ENCODE assay signal across 9 cellular contexts in the genomic region with DNA sequence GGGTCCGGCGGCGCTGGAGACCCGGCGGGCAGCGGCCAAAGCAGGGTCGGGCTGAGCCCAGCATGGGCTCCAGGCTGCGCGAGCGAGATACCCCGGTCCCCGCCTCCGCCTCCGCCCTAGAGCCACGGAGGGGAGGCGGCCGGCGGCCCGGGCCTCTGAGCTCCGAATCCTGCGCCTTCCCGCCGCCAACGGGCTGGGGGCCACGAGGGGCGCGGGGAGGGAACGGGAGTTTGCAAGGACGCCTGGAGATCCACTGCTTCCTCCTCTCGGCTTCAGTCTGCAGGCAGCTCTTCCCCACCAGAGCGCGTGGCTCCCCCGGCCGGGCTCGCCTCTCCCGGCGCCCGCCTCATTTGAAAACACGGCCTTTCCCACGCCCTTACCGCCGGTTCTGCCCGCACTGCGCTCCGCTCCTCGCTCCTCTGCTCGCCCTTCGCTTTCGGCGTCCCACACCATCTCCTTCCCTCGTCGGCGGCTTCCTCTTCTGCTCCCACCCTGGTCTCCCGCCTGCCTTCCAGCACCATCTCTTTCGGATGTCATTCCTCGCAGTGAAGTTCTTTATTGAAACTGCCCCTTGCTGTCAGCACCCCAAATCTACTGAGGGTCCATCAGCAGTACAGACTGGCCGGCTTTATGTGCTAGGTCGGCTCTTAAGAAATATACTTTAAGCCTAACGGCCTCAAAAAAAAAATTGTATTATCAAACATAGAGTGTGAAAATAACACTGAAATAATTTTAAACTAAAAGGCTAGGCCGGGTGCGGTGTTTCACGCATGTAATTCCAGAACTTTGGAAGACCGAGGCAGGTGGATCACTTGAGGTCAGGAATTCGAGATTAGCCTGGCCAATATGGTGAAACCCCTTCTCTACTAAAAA.
DNase-seq lines count a peak whose midpoint lies in the region; ATAC-seq, FAIRE-seq and TF ChIP-seq lines count a peak whose summit lies in the region.
"Had no signal": no experiment of that assay in that cellular context is flagged by ENCODE, and none has a peak within 500 bp of the region (broad histone marks: within the 10 kb centered on the region; RNA-seq: fewer than 3 reads in every experiment).

No MANE protein-coding gene starts in this region.

- intact Hi-C loops in psoas muscle (cut with DNase I) = no loop called here

- H3K36me3 ChIP-seq in iPS DF 6.9 (ENCODE audit: control insufficient read depth, insufficient read depth, low read length) (no peaks in the 10 kb centered on the region), psoas muscle (ENCODE audit: insufficient read depth in 1 of 2, low read depth in 1 of 2) (no peaks in the 10 kb centered on the region)

- H3K27me3 ChIP-seq in iPS DF 6.9 (ENCODE audit: control insufficient read depth, insufficient read depth, low read length) (no peaks in the 10 kb centered on the region), psoas muscle (ENCODE audit: insufficient read depth in 3 of 3, low read length in 2 of 3) (peaks cover 0 to 18% (median 2%) of the 10 kb centered on the region in 3 donors)

- DNase-seq in GM03348 (ENCODE audit: low spot score) (peak; percentile 33), iPS DF 6.9 (ENCODE audit: low read depth, low spot score) (no peak), psoas muscle (peak in 1 of 2 donors; percentile 22), NCI-H226 (no peak), H54 (ENCODE audit: insufficient read length, low spot score) (no peak), NCI-H1048 (lab: John Stamatoyannopoulos, UW) (no peak)
- DNase-seq: NCI-H82 had no signal

- peaks cover 2% of the 10 kb centered on the region for H3K36me3 Mint-ChIP-seq in activated naive CD8-positive, alpha-beta T cell

- no peak overlapping the region for H3K27ac Mint-ChIP-seq in activated naive CD8-positive, alpha-beta T cell

- H3K4me3 ChIP-seq in iPS DF 6.9 (ENCODE audit: low read length) = peak overlapping the region; percentile 39; the same call in 1 of the 2 replicates
- H3K4me3 ChIP-seq in psoas muscle = peak overlapping the region; percentile 64

- peaks cover 2% of the 10 kb centered on the region; the same call in 1 of the 2 replicates for H3K4me1 ChIP-seq in iPS DF 6.9 (ENCODE audit: control insufficient read depth, insufficient read depth, low read length)
- no peaks in the 10 kb centered on the region for H3K4me1 ChIP-seq in psoas muscle

- no CpG with 5 or more reads among the region's 64 CpGs for WGBS in iPS DF 6.9 (ENCODE audit: insufficient coverage, insufficient read length)
- 15 to 21% (median 20%) methylated on average over 40 to 64 of the region's 64 CpGs for WGBS in psoas muscle, 3 donors

- FAIRE-seq in H54 (lab: Jason Lieb, UNC) = no peak

- no peak for TF ChIP-seq POLR2A in H54 (IDR thresholded peaks at IDR 0.05; ENCODE audit: low read depth, low read length)

- ATAC-seq in psoas muscle = peak in 3 of 4 donors; percentile 35 to 57 (median 49)
- no peak for ATAC-seq in HG02981 (IDR thresholded peaks at IDR 0.05; ENCODE audit: unreplicated experiment)

- no peaks in the 10 kb centered on the region for H3K9me3 Mint-ChIP-seq in activated naive CD8-positive, alpha-beta T cell (ENCODE audit: low read depth)

- H3K27me3 Mint-ChIP-seq in activated naive CD8-positive, alpha-beta T cell = peaks cover 21% of the 10 kb centered on the region

- no peaks in the 10 kb centered on the region for H3K9me3 ChIP-seq in iPS DF 6.9 (ENCODE audit: control insufficient read depth, insufficient read depth, low read length)
- H3K9me3 ChIP-seq in psoas muscle = no peaks in the 10 kb centered on the region

- peaks cover 3% of the 10 kb centered on the region for H3K4me1 Mint-ChIP-seq in activated naive CD8-positive, alpha-beta T cell (ENCODE audit: low read depth)

- no peak for TF ChIP-seq CTCF in psoas muscle (IDR thresholded peaks at IDR 0.05)

- H3K27ac ChIP-seq in iPS DF 6.9 (ENCODE audit: low read length) (no peak overlapping the region), psoas muscle (no peak overlapping the region)

- H3K4me3 Mint-ChIP-seq in activated naive CD8-positive, alpha-beta T cell = peak overlapping the region; percentile 82
